2 cellular contexts compared by ENCODE assay signal in the genomic region with DNA sequence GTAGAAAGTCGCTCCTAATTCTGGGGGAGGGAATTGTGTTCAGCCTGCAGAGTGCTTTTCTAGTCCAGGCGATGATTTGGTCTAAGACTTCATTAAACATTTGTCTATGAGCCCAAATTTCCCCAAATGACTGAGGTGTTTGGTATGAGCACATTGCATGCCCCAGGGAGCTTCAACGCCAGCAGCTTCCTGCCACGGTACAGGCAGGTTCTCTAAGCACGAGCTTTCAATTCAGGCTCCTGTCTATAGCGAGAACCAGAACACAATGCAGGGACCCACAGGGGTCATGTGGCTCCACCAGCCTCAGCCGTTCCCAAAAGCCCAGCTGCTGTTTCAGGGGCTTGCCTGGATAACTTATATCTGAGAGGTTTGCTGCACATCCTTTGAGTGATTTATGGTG.
TF ChIP-seq lines count a peak whose summit lies in the region.

No MANE protein-coding gene starts in this region.

TF ChIP-seq in GM12878, 131 proteins besides CTCF, POLR2A, EP300 and RAD21:
- TF ChIP-seq GATAD2B (conservative IDR thresholded peaks at IDR 0.05; ENCODE audit: low read depth), result no peak
- no peak for TF ChIP-seq NFYA (IDR thresholded peaks at IDR 0.05; ENCODE audit: borderline replicate concordance, low read depth, low read length)
- peak in 1 of 2 experiments; percentile 16; a peak in 1 of 4 replicates for TF ChIP-seq IKZF2 (IDR thresholded peaks at IDR 0.05)
- TF ChIP-seq ZNF207 (IDR thresholded peaks at IDR 0.05; ENCODE audit: borderline replicate concordance), result no peak
- TF ChIP-seq MTA3 (IDR thresholded peaks at IDR 0.05; ENCODE audit: borderline replicate concordance, low read length), result no peak
- TF ChIP-seq, protein P1, sequence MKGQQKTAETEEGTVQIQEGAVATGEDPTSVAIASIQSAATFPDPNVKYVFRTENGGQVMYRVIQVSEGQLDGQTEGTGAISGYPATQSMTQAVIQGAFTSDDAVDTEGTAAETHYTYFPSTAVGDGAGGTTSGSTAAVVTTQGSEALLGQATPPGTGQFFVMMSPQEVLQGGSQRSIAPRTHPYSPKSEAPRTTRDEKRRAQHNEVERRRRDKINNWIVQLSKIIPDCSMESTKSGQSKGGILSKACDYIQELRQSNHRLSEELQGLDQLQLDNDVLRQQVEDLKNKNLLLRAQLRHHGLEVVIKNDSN (IDR thresholded peaks at IDR 0.05; ENCODE audit: borderline replicate concordance, extremely low read length, insufficient read depth, low read depth, low read length), result no peak
- TF ChIP-seq JUNB (IDR thresholded peaks at IDR 0.05), result 0 out of 2 replicates have a peak, but pooled peaks have one; percentile 32
- TF ChIP-seq BRCA1 (IDR thresholded peaks at IDR 0.05; ENCODE audit: low read depth, low read length), result no peak
- 0 out of 2 replicates have a peak, but pooled peaks have one; percentile 30 for TF ChIP-seq RAD51 (IDR thresholded peaks at IDR 0.05)
- TF ChIP-seq MEF2B (IDR thresholded peaks at IDR 0.05; ENCODE audit: partially characterized antibody, poor library complexity, severe bottlenecking), result peak; percentile 30
- peak; percentile 40; the same call in 1 of the 2 replicates for TF ChIP-seq ATF7 (IDR thresholded peaks at IDR 0.05; ENCODE audit: low read depth)
- TF ChIP-seq SRF (IDR thresholded peaks at IDR 0.05; ENCODE audit: low read depth in 2 of 2, low read length in 2 of 2), result 0 out of 4 replicates have a peak, but pooled peaks of 1 of the 2 experiments have one; percentile 10
- 0 out of 2 replicates have a peak, but pooled peaks have one; percentile 15 for TF ChIP-seq DPF2 (IDR thresholded peaks at IDR 0.05)
- no peak for TF ChIP-seq FOS (IDR thresholded peaks at IDR 0.05; ENCODE audit: borderline replicate concordance, extremely low read depth, insufficient read length)
- TF ChIP-seq, protein P2, sequence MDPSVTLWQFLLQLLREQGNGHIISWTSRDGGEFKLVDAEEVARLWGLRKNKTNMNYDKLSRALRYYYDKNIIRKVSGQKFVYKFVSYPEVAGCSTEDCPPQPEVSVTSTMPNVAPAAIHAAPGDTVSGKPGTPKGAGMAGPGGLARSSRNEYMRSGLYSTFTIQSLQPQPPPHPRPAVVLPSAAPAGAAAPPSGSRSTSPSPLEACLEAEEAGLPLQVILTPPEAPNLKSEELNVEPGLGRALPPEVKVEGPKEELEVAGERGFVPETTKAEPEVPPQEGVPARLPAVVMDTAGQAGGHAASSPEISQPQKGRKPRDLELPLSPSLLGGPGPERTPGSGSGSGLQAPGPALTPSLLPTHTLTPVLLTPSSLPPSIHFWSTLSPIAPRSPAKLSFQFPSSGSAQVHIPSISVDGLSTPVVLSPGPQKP (IDR thresholded peaks at IDR 0.05; ENCODE audit: low read depth, low read length), result no peak
- peak in 1 of 2 experiments; percentile 53; a peak in 1 of 4 replicates for TF ChIP-seq BHLHE40 (IDR thresholded peaks at IDR 0.05; ENCODE audit: borderline replicate concordance in 1 of 2, low read depth in 2 of 2, low read length in 1 of 2)
- TF ChIP-seq POLR2AphosphoS2 (IDR thresholded peaks at IDR 0.05; ENCODE audit: low read depth, low read length), result no peak
- TF ChIP-seq ZNF217 (IDR thresholded peaks at IDR 0.05), result no peak
- TF ChIP-seq, protein P3, sequence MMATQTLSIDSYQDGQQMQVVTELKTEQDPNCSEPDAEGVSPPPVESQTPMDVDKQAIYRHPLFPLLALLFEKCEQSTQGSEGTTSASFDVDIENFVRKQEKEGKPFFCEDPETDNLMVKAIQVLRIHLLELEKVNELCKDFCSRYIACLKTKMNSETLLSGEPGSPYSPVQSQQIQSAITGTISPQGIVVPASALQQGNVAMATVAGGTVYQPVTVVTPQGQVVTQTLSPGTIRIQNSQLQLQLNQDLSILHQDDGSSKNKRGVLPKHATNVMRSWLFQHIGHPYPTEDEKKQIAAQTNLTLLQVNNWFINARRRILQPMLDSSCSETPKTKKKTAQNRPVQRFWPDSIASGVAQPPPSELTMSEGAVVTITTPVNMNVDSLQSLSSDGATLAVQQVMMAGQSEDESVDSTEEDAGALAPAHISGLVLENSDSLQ (IDR thresholded peaks at IDR 0.05), result no peak
- no peak for TF ChIP-seq NFIC (IDR thresholded peaks at IDR 0.05; ENCODE audit: low read depth, low read length)
- no peak for TF ChIP-seq EZH2 (IDR thresholded peaks at IDR 0.05; ENCODE audit: borderline replicate concordance, control insufficient read depth, low read depth, low read length)
- TF ChIP-seq, protein P4, sequence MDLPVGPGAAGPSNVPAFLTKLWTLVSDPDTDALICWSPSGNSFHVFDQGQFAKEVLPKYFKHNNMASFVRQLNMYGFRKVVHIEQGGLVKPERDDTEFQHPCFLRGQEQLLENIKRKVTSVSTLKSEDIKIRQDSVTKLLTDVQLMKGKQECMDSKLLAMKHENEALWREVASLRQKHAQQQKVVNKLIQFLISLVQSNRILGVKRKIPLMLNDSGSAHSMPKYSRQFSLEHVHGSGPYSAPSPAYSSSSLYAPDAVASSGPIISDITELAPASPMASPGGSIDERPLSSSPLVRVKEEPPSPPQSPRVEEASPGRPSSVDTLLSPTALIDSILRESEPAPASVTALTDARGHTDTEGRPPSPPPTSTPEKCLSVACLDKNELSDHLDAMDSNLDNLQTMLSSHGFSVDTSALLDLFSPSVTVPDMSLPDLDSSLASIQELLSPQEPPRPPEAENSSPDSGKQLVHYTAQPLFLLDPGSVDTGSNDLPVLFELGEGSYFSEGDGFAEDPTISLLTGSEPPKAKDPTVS (IDR thresholded peaks at IDR 0.05; ENCODE audit: low read depth, low read length), result no peak
TF ChIP-seq in GM12878: peak in this region for 8.

TF ChIP-seq in HepG2, 621 proteins besides CTCF, POLR2A, EP300 and RAD21:
- TF ChIP-seq IKZF4 (CRISPR knock-in tag; IDR thresholded peaks at IDR 0.05; ENCODE audit: borderline replicate concordance, low read depth, not compliant biosample characterization) (no peak), RFX1 (IDR thresholded peaks at IDR 0.05) (no peak), SSRP1 (CRISPR knock-in tag; IDR thresholded peaks at IDR 0.05) (no peak), ZNF296 (CRISPR knock-in tag; conservative IDR thresholded peaks at IDR 0.05) (no peak), ATM (IDR thresholded peaks at IDR 0.05; ENCODE audit: borderline replicate concordance) (no peak), ZNF354B (CRISPR knock-in tag; IDR thresholded peaks at IDR 0.05) (no peak), POLR2AphosphoS5 (IDR thresholded peaks at IDR 0.05; ENCODE audit: low read depth, low read length) (no peak), ZNF546 (CRISPR knock-in tag; conservative IDR thresholded peaks at IDR 0.05) (no peak), ZNF282 (IDR thresholded peaks at IDR 0.05; ENCODE audit: partially characterized antibody) (no peak), RARG (CRISPR knock-in tag; IDR thresholded peaks at IDR 0.05; ENCODE audit: low read depth) (no peak), MAZ (IDR thresholded peaks at IDR 0.05; ENCODE audit: borderline replicate concordance, low read depth, low read length) (no peak), MAZ (CRISPR knock-in tag; IDR thresholded peaks at IDR 0.05; ENCODE audit: low read depth) (no peak)
- TF ChIP-seq, protein P5, sequence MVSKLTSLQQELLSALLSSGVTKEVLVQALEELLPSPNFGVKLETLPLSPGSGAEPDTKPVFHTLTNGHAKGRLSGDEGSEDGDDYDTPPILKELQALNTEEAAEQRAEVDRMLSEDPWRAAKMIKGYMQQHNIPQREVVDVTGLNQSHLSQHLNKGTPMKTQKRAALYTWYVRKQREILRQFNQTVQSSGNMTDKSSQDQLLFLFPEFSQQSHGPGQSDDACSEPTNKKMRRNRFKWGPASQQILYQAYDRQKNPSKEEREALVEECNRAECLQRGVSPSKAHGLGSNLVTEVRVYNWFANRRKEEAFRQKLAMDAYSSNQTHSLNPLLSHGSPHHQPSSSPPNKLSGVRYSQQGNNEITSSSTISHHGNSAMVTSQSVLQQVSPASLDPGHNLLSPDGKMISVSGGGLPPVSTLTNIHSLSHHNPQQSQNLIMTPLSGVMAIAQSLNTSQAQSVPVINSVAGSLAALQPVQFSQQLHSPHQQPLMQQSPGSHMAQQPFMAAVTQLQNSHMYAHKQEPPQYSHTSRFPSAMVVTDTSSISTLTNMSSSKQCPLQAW (CRISPR knock-in tag; IDR thresholded peaks at IDR 0.05), result no peak
- TF ChIP-seq, protein P6, sequence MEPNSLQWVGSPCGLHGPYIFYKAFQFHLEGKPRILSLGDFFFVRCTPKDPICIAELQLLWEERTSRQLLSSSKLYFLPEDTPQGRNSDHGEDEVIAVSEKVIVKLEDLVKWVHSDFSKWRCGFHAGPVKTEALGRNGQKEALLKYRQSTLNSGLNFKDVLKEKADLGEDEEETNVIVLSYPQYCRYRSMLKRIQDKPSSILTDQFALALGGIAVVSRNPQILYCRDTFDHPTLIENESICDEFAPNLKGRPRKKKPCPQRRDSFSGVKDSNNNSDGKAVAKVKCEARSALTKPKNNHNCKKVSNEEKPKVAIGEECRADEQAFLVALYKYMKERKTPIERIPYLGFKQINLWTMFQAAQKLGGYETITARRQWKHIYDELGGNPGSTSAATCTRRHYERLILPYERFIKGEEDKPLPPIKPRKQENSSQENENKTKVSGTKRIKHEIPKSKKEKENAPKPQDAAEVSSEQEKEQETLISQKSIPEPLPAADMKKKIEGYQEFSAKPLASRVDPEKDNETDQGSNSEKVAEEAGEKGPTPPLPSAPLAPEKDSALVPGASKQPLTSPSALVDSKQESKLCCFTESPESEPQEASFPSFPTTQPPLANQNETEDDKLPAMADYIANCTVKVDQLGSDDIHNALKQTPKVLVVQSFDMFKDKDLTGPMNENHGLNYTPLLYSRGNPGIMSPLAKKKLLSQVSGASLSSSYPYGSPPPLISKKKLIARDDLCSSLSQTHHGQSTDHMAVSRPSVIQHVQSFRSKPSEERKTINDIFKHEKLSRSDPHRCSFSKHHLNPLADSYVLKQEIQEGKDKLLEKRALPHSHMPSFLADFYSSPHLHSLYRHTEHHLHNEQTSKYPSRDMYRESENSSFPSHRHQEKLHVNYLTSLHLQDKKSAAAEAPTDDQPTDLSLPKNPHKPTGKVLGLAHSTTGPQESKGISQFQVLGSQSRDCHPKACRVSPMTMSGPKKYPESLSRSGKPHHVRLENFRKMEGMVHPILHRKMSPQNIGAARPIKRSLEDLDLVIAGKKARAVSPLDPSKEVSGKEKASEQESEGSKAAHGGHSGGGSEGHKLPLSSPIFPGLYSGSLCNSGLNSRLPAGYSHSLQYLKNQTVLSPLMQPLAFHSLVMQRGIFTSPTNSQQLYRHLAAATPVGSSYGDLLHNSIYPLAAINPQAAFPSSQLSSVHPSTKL (CRISPR knock-in tag; IDR thresholded peaks at IDR 0.05), result no peak
- TF ChIP-seq, protein P7, sequence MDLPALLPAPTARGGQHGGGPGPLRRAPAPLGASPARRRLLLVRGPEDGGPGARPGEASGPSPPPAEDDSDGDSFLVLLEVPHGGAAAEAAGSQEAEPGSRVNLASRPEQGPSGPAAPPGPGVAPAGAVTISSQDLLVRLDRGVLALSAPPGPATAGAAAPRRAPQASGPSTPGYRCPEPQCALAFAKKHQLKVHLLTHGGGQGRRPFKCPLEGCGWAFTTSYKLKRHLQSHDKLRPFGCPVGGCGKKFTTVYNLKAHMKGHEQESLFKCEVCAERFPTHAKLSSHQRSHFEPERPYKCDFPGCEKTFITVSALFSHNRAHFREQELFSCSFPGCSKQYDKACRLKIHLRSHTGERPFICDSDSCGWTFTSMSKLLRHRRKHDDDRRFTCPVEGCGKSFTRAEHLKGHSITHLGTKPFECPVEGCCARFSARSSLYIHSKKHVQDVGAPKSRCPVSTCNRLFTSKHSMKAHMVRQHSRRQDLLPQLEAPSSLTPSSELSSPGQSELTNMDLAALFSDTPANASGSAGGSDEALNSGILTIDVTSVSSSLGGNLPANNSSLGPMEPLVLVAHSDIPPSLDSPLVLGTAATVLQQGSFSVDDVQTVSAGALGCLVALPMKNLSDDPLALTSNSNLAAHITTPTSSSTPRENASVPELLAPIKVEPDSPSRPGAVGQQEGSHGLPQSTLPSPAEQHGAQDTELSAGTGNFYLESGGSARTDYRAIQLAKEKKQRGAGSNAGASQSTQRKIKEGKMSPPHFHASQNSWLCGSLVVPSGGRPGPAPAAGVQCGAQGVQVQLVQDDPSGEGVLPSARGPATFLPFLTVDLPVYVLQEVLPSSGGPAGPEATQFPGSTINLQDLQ (CRISPR knock-in tag; IDR thresholded peaks at IDR 0.05), result no peak
